Comparison of ENCODE assay signal across 11 cellular contexts in genomic region chr11:123815116-123815515, GRCh38. TPM values are rescaled to one million over a fixed set of nuclear protein-coding genes. Genes with fewer than 3 reads are reported as not detected.
"Had no signal": no experiment of that assay in that cellular context is flagged by ENCODE, and none has a peak within 500 bp of the region (broad histone marks: within the 10 kb centered on the region; RNA-seq: fewer than 3 reads in every experiment).

No MANE protein-coding gene starts in this region.

- ATAC-seq: HCT116, K562 had no signal

- H3K36me3 ChIP-seq: HAP-1 had no signal

- H3K27ac Mint-ChIP-seq: HFFc6 had no signal

- H3K4me3 ChIP-seq: HAP-1, K562 had no signal

- FAIRE-seq: K562 had no signal

- H3K4me3 Mint-ChIP-seq: HFFc6 had no signal

- H3K4me1 ChIP-seq: HAP-1 had no signal

- H3K27ac ChIP-seq: HL-60 had no signal

- DNase-seq: GOT3, H7, HFFc6, IMR-90, KG1 had no signal

- H3K9me3 ChIP-seq: HAP-1 had no signal

RNA-seq across cellular contexts. Expression of gene OR6M1, which starts 9.0 kb away (rescaled TPM):
- total RNA-seq: H4, H7, HFFc6, HT1080, IMR-90, K562 had no signal
- polyA plus RNA-seq: IMR-90, K562 had no signal
